22 cellular contexts compared by ENCODE assay signal in genomic region chr17:21303441-21304065, GRCh38. TPM values are rescaled to one million over a fixed set of nuclear protein-coding genes. Genes with fewer than 3 reads are reported as not detected.
DNase-seq lines count a peak whose midpoint lies in the region; ATAC-seq and TF ChIP-seq lines count a peak whose summit lies in the region.
"Had no signal": no experiment of that assay in that cellular context is flagged by ENCODE, and none has a peak within 500 bp of the region (broad histone marks: within the 10 kb centered on the region; RNA-seq: fewer than 3 reads in every experiment).

No MANE protein-coding gene starts in this region.

- H3K4me3 Mint-ChIP-seq in MCF 10A (ENCODE audit: unreplicated experiment), result no peak overlapping the region
- H3K4me3 Mint-ChIP-seq: activated CD8-positive, alpha-beta T cell treated with anti-CD3 and anti-CD28 coated beads for 36 hours; activated naive CD4-positive, alpha-beta T cell treated with anti-CD3 and anti-CD28 coated beads, Interleukin-2, amount 50 U/mL, for 24 hours; activated T-cell treated with anti-CD3 and anti-CD28 coated beads, Interleukin-2, amount 50 U/mL, for 4 hours had no signal

- no peak overlapping the region for H3K27ac ChIP-seq in sigmoid colon
- H3K27ac ChIP-seq: foreskin keratinocyte, neutrophil had no signal

- H3K9me3 ChIP-seq in sigmoid colon, result no peaks in the 10 kb centered on the region
- H3K9me3 ChIP-seq: HAP-1, neutrophil had no signal

- H3K4me1 ChIP-seq in sigmoid colon, result no peaks in the 10 kb centered on the region
- H3K4me1 ChIP-seq: foreskin keratinocyte, HAP-1 had no signal

- DNase-seq in activated naive CD4-positive, alpha-beta T cell treated with anti-CD3 and anti-CD28 coated beads, Interleukin-2, amount 50 U/mL, for 16 hours, result peak; percentile 6
- DNase-seq in activated naive CD4-positive, alpha-beta T cell treated with Interleukin-2 at 50 U/mL for 16 hours, result no peak
- DNase-seq in GM13977 (ENCODE audit: low spot score) (peak; percentile 50), epidermal melanocyte (ENCODE audit: insufficient read length, low spot score) (peak; percentile 12), sigmoid colon (peak; percentile 64), DMS 273 (lab: John Stamatoyannopoulos, UW; ENCODE audit: unreplicated experiment) (no peak), MCF 10A (ENCODE audit: unreplicated experiment) (no peak)
- DNase-seq: activated CD4-positive, CD25-positive, alpha-beta regulatory T cell treated with anti-CD3 and anti-CD28 coated beads, Interleukin-2, amount 50 U/mL, for 72 hours; activated CD8-positive, alpha-beta T cell treated with anti-CD3 and anti-CD28 coated beads for 36 hours; foreskin keratinocyte; hippocampal formation; KG1; NCI-H187; NCI-H69; SHP77 treated with DMSO at 0.1 percent for 48 hours; stimulated activated CD4-positive, alpha-beta T cell treated with anti-CD3 and anti-CD28 coated beads, Interleukin-12 subunit alpha, Interleukin-12 subunit beta, amount 100 ng/mL, for 4 hours had no signal

- no peak for TF ChIP-seq CTCF in GM13977 (IDR thresholded peaks at IDR 0.05; ENCODE audit: extremely low read depth, insufficient read depth, missing control alignments)
- no peak for TF ChIP-seq CTCF in sigmoid colon (IDR thresholded peaks at IDR 0.05)
- no peak for TF ChIP-seq CTCF in MCF 10A (IDR thresholded peaks at IDR 0.05; ENCODE audit: unreplicated experiment)

- CTCF ChIA-PET in MCF 10A (lab: Yijun Ruan, JAX), result interaction anchor here (1.0 kb wide), 1 partner anchor 16 kb away, joined by 3 read pairs; no protein-coding TSS in a partner anchor

- no peaks in the 10 kb centered on the region for H3K4me1 Mint-ChIP-seq in MCF 10A (ENCODE audit: insufficient read depth, unreplicated experiment)
- H3K4me1 Mint-ChIP-seq: activated naive CD4-positive, alpha-beta T cell treated with anti-CD3 and anti-CD28 coated beads, Interleukin-2, amount 50 U/mL, for 24 hours had no signal

- peaks cover 2% of the 10 kb centered on the region for H3K9me3 Mint-ChIP-seq in MCF 10A (ENCODE audit: unreplicated experiment)
- H3K9me3 Mint-ChIP-seq: activated naive CD4-positive, alpha-beta T cell treated with anti-CD3 and anti-CD28 coated beads, Interleukin-2, amount 50 U/mL, for 24 hours had no signal

- in situ Hi-C loops in GM13977 (cut with MboI; ENCODE audit: low pct_unique_long_range_greater_than_20kb, low sequenced_read_pairs, unreplicated experiment), result loop anchor here (25.0 kb wide), 1 partner anchor 484 kb away; no protein-coding TSS in a partner anchor

- H3K27me3 ChIP-seq in sigmoid colon, result no peaks in the 10 kb centered on the region
- H3K27me3 ChIP-seq: foreskin keratinocyte, neutrophil had no signal

- no peak for TF ChIP-seq POLR2A in sigmoid colon (IDR thresholded peaks at IDR 0.05)

- BruUV-seq in MCF 10A (replicated peaks; lab: Mats Ljungman, UMichigan), result no TSS peak

- peaks cover 15 to 92% (median 35%) of the 10 kb centered on the region in 4 donors for H3K36me3 ChIP-seq in sigmoid colon

- ATAC-seq in HG03571 (IDR thresholded peaks at IDR 0.05; ENCODE audit: unreplicated experiment), result no peak
- ATAC-seq: activated CD8-positive, alpha-beta T cell treated with anti-CD3 and anti-CD28 coated beads for 36 hours; activated T-cell treated with anti-CD3 and anti-CD28 coated beads, Interleukin-2, amount 50 U/mL, for 4 hours; foreskin keratinocyte had no signal

- intact Hi-C loops in sigmoid colon (cut with DNase I) (no loop called here), MCF 10A (cut with micrococcal nuclease) (no loop called here)

- no peak for TF ChIP-seq EP300 in sigmoid colon (IDR thresholded peaks at IDR 0.05)

- no peak overlapping the region for H3K4me3 ChIP-seq in sigmoid colon
- H3K4me3 ChIP-seq: HAP-1, lung had no signal

- H3K36me3 Mint-ChIP-seq in MCF 10A (ENCODE audit: insufficient read depth, unreplicated experiment), result peaks cover 54% of the 10 kb centered on the region

- no peaks in the 10 kb centered on the region for H3K27me3 Mint-ChIP-seq in MCF 10A (ENCODE audit: insufficient read depth, unreplicated experiment)
- H3K27me3 Mint-ChIP-seq: activated CD8-positive, alpha-beta T cell treated with anti-CD3 and anti-CD28 coated beads for 36 hours; activated naive CD4-positive, alpha-beta T cell treated with anti-CD3 and anti-CD28 coated beads, Interleukin-2, amount 50 U/mL, for 24 hours had no signal

- POLR2A ChIA-PET in MCF 10A (lab: Yijun Ruan, JAX), result no interaction called here

- no peak overlapping the region for H3K27ac Mint-ChIP-seq in MCF 10A (ENCODE audit: low read depth, unreplicated experiment)
- H3K27ac Mint-ChIP-seq: activated CD8-positive, alpha-beta T cell treated with anti-CD3 and anti-CD28 coated beads for 36 hours; activated naive CD4-positive, alpha-beta T cell treated with anti-CD3 and anti-CD28 coated beads, Interleukin-2, amount 50 U/mL, for 24 hours had no signal

- 86 to 90% methylated on average over 8 of the region's 8 CpGs for WGBS in sigmoid colon, 2 donors

RNA-seq across cellular contexts. Expression of gene MAP2K3, which starts 19.0 kb away (rescaled TPM):
- total RNA-seq in sigmoid colon, result 10 to 100 TPM in 3 of 4 donors, 1 to 10 TPM in 1; 9.5 to 23.3 (median 13.3) TPM
- 10 to 100 TPM; 43.8 to 59.1 (median 54.8) TPM for polyA plus RNA-seq in sigmoid colon
- 25.7 and 45.2 TPM in 2 replicates for total RNA-seq in MCF 10A (2022)

RNA-seq across cellular contexts. Expression of gene NATD1, which starts 50.3 kb away (rescaled TPM):
- total RNA-seq in sigmoid colon (10 to 100 TPM in 2 of 4 donors, 1 to 10 TPM in 2; 6.8 to 13.8 (median 9.9) TPM), MCF 10A (2022) (2.3 and 2.5 TPM in 2 replicates)
- 1 to 10 TPM; 2.5 to 4.5 (median 3.6) TPM for polyA plus RNA-seq in sigmoid colon

Comparison
In these comparisons a context has a peak if more than half of its experiments do, and no peak if none do; other contexts are left out.
1. DNase-seq: peak in activated naive CD4-positive, alpha-beta T cell treated with anti-CD3 and anti-CD28 coated beads, Interleukin-2, amount 50 U/mL, for 16 hours (single experiment), GM13977 (single experiment), epidermal melanocyte (single experiment) and sigmoid colon (single experiment); none in activated naive CD4-positive, alpha-beta T cell treated with Interleukin-2 at 50 U/mL for 16 hours (single experiment), DMS 273 (single experiment) and MCF 10A (single experiment).